8 cellular contexts compared by ENCODE assay signal in the genomic region with DNA sequence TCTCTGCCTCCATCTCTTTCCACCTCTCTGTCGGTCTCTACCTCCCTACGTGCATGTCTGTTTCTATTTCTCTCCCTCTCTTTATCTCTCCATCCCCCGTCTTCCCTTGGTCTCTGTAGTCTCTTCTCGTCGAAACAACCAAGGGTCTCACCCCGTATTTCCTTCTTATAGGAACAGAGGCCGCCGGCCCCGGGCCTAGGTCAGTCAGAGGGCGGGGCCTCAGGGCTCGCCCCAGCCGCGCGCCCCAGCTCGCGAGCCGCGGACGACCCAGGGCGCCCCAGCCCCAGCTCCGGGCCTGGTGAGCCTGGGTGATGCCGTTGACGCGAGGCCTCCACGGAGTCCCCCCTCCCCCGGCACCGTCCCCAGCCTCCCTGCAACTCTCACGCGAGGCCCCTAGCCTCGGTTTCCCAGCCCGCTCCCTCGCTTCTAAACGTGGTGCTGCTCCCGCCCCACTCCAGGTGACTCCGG. TPM values are rescaled to one million over a fixed set of nuclear protein-coding genes. Genes with fewer than 3 reads are reported as not detected.
DNase-seq lines count a peak whose midpoint lies in the region; ATAC-seq and FAIRE-seq lines count a peak whose summit lies in the region.

No MANE protein-coding gene starts in this region.

- H4K20me1 ChIP-seq in BLaER1 treated with 17β-estradiol and CSF1 and Interleukin-3, amounts not matched to agents 10 nM and 100 nM: peaks cover 0 to 20% (median 3%) of the 10 kb centered on the region in 11 experiments; a peak in 5 of 22 replicates

- no peaks in the 10 kb centered on the region for H3K9me3 Mint-ChIP-seq in activated naive CD4-positive, alpha-beta T cell treated with anti-CD3 and anti-CD28 coated beads, Interleukin-2, amount 50 U/mL, for 72 hours

- no peaks in the 10 kb centered on the region for H3K36me3 Mint-ChIP-seq in activated naive CD4-positive, alpha-beta T cell treated with anti-CD3 and anti-CD28 coated beads, Interleukin-2, amount 50 U/mL, for 72 hours

- DNase-seq in GM19239 (ENCODE audit: insufficient read length, low spot score) (no peak), small intestine (peak; percentile 16), DMS114 treated with DMSO at 0.1 percent for 48 hours (lab: John Stamatoyannopoulos, UW; ENCODE audit: unreplicated experiment) (no peak), NCI-H187 (lab: John Stamatoyannopoulos, UW) (no peak)
- DNase-seq in activated naive CD4-positive, alpha-beta T cell treated with anti-CD3 and anti-CD28 coated beads, Interleukin-2, amount 50 U/mL, for 72 hours (ENCODE audit: low spot score in 2 of 2): peak in 1 of 2 donors; percentile 28

- FAIRE-seq in GM19239 (lab: Jason Lieb, UNC): peak; percentile 21
- no peak for FAIRE-seq in small intestine (lab: Jason Lieb, UNC)

- peak overlapping the region; percentile 86 to 94 for H3K27ac Mint-ChIP-seq in activated naive CD4-positive, alpha-beta T cell treated with anti-CD3 and anti-CD28 coated beads, Interleukin-2, amount 50 U/mL, for 72 hours

- ATAC-seq in HG03342 (IDR thresholded peaks at IDR 0.05; ENCODE audit: unreplicated experiment): peak; percentile 39
- peak; percentile 55 to 60 for ATAC-seq in activated naive CD4-positive, alpha-beta T cell treated with anti-CD3 and anti-CD28 coated beads, Interleukin-2, amount 50 U/mL, for 72 hours

- H3K27ac ChIP-seq in BLaER1 treated with 17β-estradiol and CSF1 and Interleukin-3, amounts not matched to agents 10 nM and 100 nM: peak overlapping the region in 8 of 11 experiments; percentile 9 to 51 (median 24); a peak in 10 of 22 replicates
- H3K27ac ChIP-seq in small intestine (ENCODE audit: low read depth in 1 of 2, low read length in 1 of 2): peak overlapping the region; percentile 65 to 77

- peak overlapping the region; percentile 52 to 73 (median 70) for H3K9ac ChIP-seq in BLaER1 treated with 17β-estradiol and CSF1 and Interleukin-3, amounts not matched to agents 10 nM and 100 nM

- WGBS in small intestine, 3 donors: 1 to 31% (median 17%) methylated on average over 20 to 35 of the region's 35 CpGs

- H3K4me2 ChIP-seq in BLaER1 treated with 17β-estradiol and CSF1 and Interleukin-3, amounts not matched to agents 10 nM and 100 nM: peak overlapping the region; percentile 61 to 92 (median 78)

- peaks cover 0 to 42% (median 11%) of the 10 kb centered on the region in 11 experiments; a peak in 14 of 22 replicates for H3K27me3 ChIP-seq in BLaER1 treated with 17β-estradiol and CSF1 and Interleukin-3, amounts not matched to agents 10 nM and 100 nM
- no peaks in the 10 kb centered on the region for H3K27me3 ChIP-seq in small intestine (ENCODE audit: control insufficient read depth in 2 of 2, insufficient read depth in 2 of 2, low read length in 2 of 2)

- H3K36me3 ChIP-seq in BLaER1 treated with 17β-estradiol and CSF1 and Interleukin-3, amounts not matched to agents 10 nM and 100 nM: peaks cover 0 to 24% (median 13%) of the 10 kb centered on the region in 11 experiments; a peak in 10 of 22 replicates
- peaks cover 0 to 4% of the 10 kb centered on the region in 2 donors for H3K36me3 ChIP-seq in small intestine (ENCODE audit: control insufficient read depth in 2 of 2, insufficient read depth in 2 of 2, low read length in 2 of 2)

- peak overlapping the region; percentile 54 to 72 (median 62) for H3K4me3 ChIP-seq in BLaER1 treated with 17β-estradiol and CSF1 and Interleukin-3, amounts not matched to agents 10 nM and 100 nM
- H3K4me3 ChIP-seq in iPS-11a (ENCODE audit: low read depth, low read length) (peak overlapping the region; percentile 8), small intestine (ENCODE audit: low read depth in 1 of 2, low read length in 2 of 2) (peak overlapping the region; percentile 41 to 65)

- H3K4me1 ChIP-seq in BLaER1 treated with 17β-estradiol and CSF1 and Interleukin-3, amounts not matched to agents 10 nM and 100 nM: peaks cover 7 to 22% (median 12%) of the 10 kb centered on the region in 10 experiments; a peak in 17 of 20 replicates
- H3K4me1 ChIP-seq in small intestine (ENCODE audit: control insufficient read depth in 2 of 2, insufficient read depth in 1 of 2, low read depth in 1 of 2, low read length in 1 of 2): no peaks in the 10 kb centered on the region

- H3K9me3 ChIP-seq in BLaER1 treated with 17β-estradiol and CSF1 and Interleukin-3, amounts not matched to agents 10 nM and 100 nM (replicated peaks in 1 of 11): peaks cover 0 to 6% (median 0%) of the 10 kb centered on the region in 11 experiments; a peak in 1 of 22 replicates
- no peaks in the 10 kb centered on the region for H3K9me3 ChIP-seq in small intestine (ENCODE audit: control insufficient read depth, low read depth)

RNA-seq across cellular contexts. Expression of a gene that starts 6.6 kb away (rescaled TPM):
- total RNA-seq in activated naive CD4-positive, alpha-beta T cell treated with anti-CD3 and anti-CD28 coated beads, Interleukin-2, amount 50 U/mL, for 72 hours: 10 to 100 TPM; 61.4 to 86.4 TPM
- polyA plus RNA-seq in small intestine: 10 to 100 TPM; 65.5 to 72.5 (median 66.7) TPM

RNA-seq across cellular contexts. Expression of a gene that starts 6.8 kb away (rescaled TPM):
- 10 to 100 TPM; 77.2 to 79.3 TPM for total RNA-seq in activated naive CD4-positive, alpha-beta T cell treated with anti-CD3 and anti-CD28 coated beads, Interleukin-2, amount 50 U/mL, for 72 hours
- 100 to 1,000 TPM in 2 of 3 donors, 10 to 100 TPM in 1; 77.8 to 186 (median 125) TPM for polyA plus RNA-seq in small intestine

RNA-seq across cellular contexts. Expression of a gene that starts 20.5 kb away (rescaled TPM):
- 10 to 100 TPM; 18.3 to 22.2 TPM for total RNA-seq in activated naive CD4-positive, alpha-beta T cell treated with anti-CD3 and anti-CD28 coated beads, Interleukin-2, amount 50 U/mL, for 72 hours
- 10 to 100 TPM in 1 of 3 donors, 1 to 10 TPM in 2; 8.1 to 31.5 (median 9.7) TPM for polyA plus RNA-seq in small intestine

RNA-seq across cellular contexts. Expression of a gene that starts 27.9 kb away (rescaled TPM):
- total RNA-seq in activated naive CD4-positive, alpha-beta T cell treated with anti-CD3 and anti-CD28 coated beads, Interleukin-2, amount 50 U/mL, for 72 hours: 100 to 1,000 TPM; 264 to 357 TPM
- 10 to 100 TPM in 2 of 3 donors, 1 to 10 TPM in 1; 2.9 to 35.1 (median 10.1) TPM for polyA plus RNA-seq in small intestine

RNA-seq across cellular contexts. Expression of a gene that starts 55.6 kb away (rescaled TPM):
- 1 to 10 TPM; 1.0 to 2.7 TPM for total RNA-seq in activated naive CD4-positive, alpha-beta T cell treated with anti-CD3 and anti-CD28 coated beads, Interleukin-2, amount 50 U/mL, for 72 hours
- polyA plus RNA-seq in small intestine: 10 to 100 TPM in 1 of 3 donors, 1 to 10 TPM in 1, under 1 TPM in 1; 0.67 to 18.9 (median 8.1) TPM

Comparison
In these comparisons a context has a peak if more than half of its experiments do, and no peak if none do; other contexts are left out.
1. H3K4me3 ChIP-seq: peak in every context shown above with its lines; median percentile 62 in BLaER1 treated with 17β-estradiol and CSF1 and Interleukin-3, amounts not matched to agents 10 nM and 100 nM; 53 in small intestine; 8 in iPS-11a.